12 cellular contexts compared by ENCODE assay signal in the genomic region with DNA sequence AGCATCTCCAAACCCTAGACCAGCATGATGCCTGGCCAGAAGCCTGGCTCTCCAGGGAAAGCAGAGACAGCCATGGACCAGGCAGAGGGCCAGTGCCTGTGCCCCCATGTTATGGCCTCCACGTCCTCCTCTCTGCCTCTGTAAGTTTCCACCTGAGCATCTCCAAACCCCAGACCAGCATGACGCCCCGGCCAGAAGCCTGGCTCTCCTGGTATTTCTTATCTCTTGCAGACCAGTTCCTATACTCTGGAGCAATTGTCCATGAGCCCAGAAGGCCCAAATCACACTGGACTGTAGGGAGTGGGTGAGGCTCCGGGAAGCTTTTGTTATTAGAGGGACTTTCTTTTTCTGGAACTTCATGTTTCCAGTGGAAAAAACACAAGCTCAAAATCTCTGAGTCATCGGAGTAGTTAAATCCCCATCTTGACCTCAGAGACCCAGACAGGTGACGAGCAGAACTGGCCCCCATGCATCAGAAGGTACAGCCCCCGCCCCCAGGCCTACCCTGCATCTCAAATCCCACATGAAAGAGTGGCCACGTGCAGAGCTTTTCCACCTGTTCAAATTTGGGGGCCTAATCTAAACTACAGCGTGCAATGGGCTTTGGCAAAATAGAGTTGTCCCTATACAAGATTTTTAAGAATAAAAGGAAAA.
"Had no signal": no experiment of that assay in that cellular context is flagged by ENCODE, and none has a peak within 500 bp of the region (broad histone marks: within the 10 kb centered on the region; RNA-seq: fewer than 3 reads in every experiment).

No MANE protein-coding gene starts in this region.

- H3K9me3 ChIP-seq: adrenal gland, body of pancreas, heart left ventricle, tibial nerve had no signal

- H3K36me3 Mint-ChIP-seq: naive thymus-derived CD8-positive, alpha-beta T cell had no signal

- ATAC-seq: body of pancreas, heart left ventricle, right cardiac atrium had no signal

- H3K36me3 ChIP-seq: adrenal gland, heart left ventricle, tibial nerve had no signal

- H3K27ac ChIP-seq: adrenal gland, body of pancreas, coronary artery, heart left ventricle, tibial nerve had no signal

- H3K4me1 ChIP-seq: adrenal gland, body of pancreas, heart left ventricle, tibial nerve had no signal

- DNase-seq: activated CD4-positive, CD25-positive, alpha-beta regulatory T cell; activated naive CD4-positive, alpha-beta T cell; adrenal gland; body of pancreas; central memory CD4-positive, alpha-beta T cell; effector CD4-positive, alpha-beta T cell; heart left ventricle; naive thymus-derived CD8-positive, alpha-beta T cell; right cardiac atrium; stimulated activated CD4-positive, alpha-beta T cell treated with anti-CD3 and anti-CD28 coated beads, Interleukin-4, amount 100 ng/mL, for 1 hour had no signal

- H3K27me3 ChIP-seq: adrenal gland, body of pancreas, tibial nerve had no signal

- H3K4me3 ChIP-seq: adrenal gland, body of pancreas, coronary artery, heart left ventricle, tibial nerve had no signal
